Comparison of ENCODE assay signal across 2 cellular contexts in the genomic region with DNA sequence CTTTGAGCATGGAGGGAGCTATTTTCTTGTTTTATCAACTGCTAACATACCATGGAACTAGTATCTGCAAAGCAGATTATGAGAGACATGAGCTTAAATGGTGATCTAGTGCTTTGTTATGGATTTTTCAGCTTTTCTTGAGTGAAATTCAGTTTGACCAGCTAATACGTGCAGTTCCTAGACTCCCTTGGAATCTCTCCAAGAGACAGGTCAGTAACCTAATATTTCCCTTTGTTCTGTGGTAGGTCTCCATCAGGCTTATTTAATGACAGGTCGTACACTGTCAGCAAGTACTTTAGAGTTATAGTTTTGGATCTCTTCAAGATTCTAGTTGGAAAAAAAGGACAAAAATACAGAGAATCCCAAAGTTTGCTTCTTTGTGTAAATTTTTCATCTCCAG.
TF ChIP-seq lines count a peak whose summit lies in the region.

No MANE protein-coding gene starts in this region.

TF ChIP-seq in K562, 482 proteins besides CTCF, POLR2A, EP300 and RAD21:
- TF ChIP-seq KLF10 (CRISPR knock-in tag; IDR thresholded peaks at IDR 0.05) (no peak), BCOR (IDR thresholded peaks at IDR 0.05) (no peak), ZBTB11 (CRISPR knock-in tag; IDR thresholded peaks at IDR 0.05) (no peak), RFX7 (CRISPR knock-in tag; IDR thresholded peaks at IDR 0.05) (no peak), SIRT6 (IDR thresholded peaks at IDR 0.05; ENCODE audit: low read depth, low read length) (no peak), RUNX1 (IDR thresholded peaks at IDR 0.05; ENCODE audit: low read depth) (no peak), MTA3 (IDR thresholded peaks at IDR 0.05; ENCODE audit: borderline replicate concordance) (no peak), ELF2 (CRISPR knock-in tag; IDR thresholded peaks at IDR 0.05) (no peak), FUS (optimal IDR thresholded peaks at IDR 0.05; ENCODE audit: low read depth, low read length) (no peak), BACH1 (tag; IDR thresholded peaks at IDR 0.05) (no peak), SMARCB1 (IDR thresholded peaks at IDR 0.05; ENCODE audit: insufficient read length, low read depth) (no peak), ZNF354B (CRISPR knock-in tag; IDR thresholded peaks at IDR 0.05) (no peak), THAP7 (CRISPR knock-in tag; IDR thresholded peaks at IDR 0.05) (no peak)
TF ChIP-seq in K562: peak in this region for 0.

TF ChIP-seq in HepG2, 621 proteins besides CTCF, POLR2A, EP300 and RAD21:
- no peak for TF ChIP-seq ZBTB20 (CRISPR knock-in tag; IDR thresholded peaks at IDR 0.05; ENCODE audit: borderline replicate concordance, low read depth)
- TF ChIP-seq CREM (IDR thresholded peaks at IDR 0.05), result no peak
- TF ChIP-seq CREM (CRISPR knock-in tag; IDR thresholded peaks at IDR 0.05), result no peak
